Comparison of ENCODE assay signal across 23 cellular contexts in genomic region chr5:16659536-16659935, GRCh38.
"Had no signal": no experiment of that assay in that cellular context is flagged by ENCODE, and none has a peak within 500 bp of the region (broad histone marks: within the 10 kb centered on the region; RNA-seq: fewer than 3 reads in every experiment).

No MANE protein-coding gene starts in this region.

- H3K27ac ChIP-seq: brain microvascular endothelial cell, Peyer's patch, RWPE1, SJSA1 had no signal

- H3K36me3 Mint-ChIP-seq: activated CD8-positive, alpha-beta memory T cell treated with anti-CD3 and anti-CD28 coated beads, Interleukin-2, amount 10 ng/mL, durations not matched to agents 7 days and 5 days had no signal

- H3K9me3 Mint-ChIP-seq: activated B cell treated with CpG ODN at 0.5 μM for 24 hours; activated T-cell treated with anti-CD3 and anti-CD28 coated beads, Interleukin-2, amount 50 U/mL, for 24 hours; activated T-helper 1 cell treated with anti-CD3 and anti-CD28 coated beads, Interleukin-12 subunit alpha, Interleukin-12 subunit beta, Interleukin-2, Interleukin-4 antibody, amounts not matched to agents 30 ng/mL and 10 ng/mL and 1 ng/mL, durations not matched to agents 14 hours and 24 hours and 36 hours had no signal

- H3K36me3 ChIP-seq: Peyer's patch had no signal

- H3K4me1 Mint-ChIP-seq: activated B cell treated with CpG ODN at 0.5 μM for 24 hours; activated CD8-positive, alpha-beta memory T cell treated with anti-CD3 and anti-CD28 coated beads, Interleukin-2, amount 10 ng/mL, durations not matched to agents 7 days and 5 days had no signal

- DNase-seq: activated B cell treated with CpG ODN at 0.5 μM for 24 hours; activated CD4-positive, alpha-beta T cell treated with anti-CD3 and anti-CD28 coated beads for 1 hour; activated CD4-positive, alpha-beta T cell treated with anti-CD3 and anti-CD28 coated beads, Interleukin-2, amount 10 ng/mL, durations not matched to agents 24 days and 14 days; activated CD4-positive, alpha-beta T cell treated with anti-CD3 and anti-CD28 coated beads, Interleukin-2, amount 50 U/mL, for 48 hours; activated CD8-positive, alpha-beta memory T cell treated with anti-CD3 and anti-CD28 coated beads, Interleukin-2, amount 10 ng/mL, durations not matched to agents 7 days and 5 days; activated effector memory CD4-positive, alpha-beta T cell treated with Interleukin-2 at 50 U/mL for 16 hours; activated naive CD4-positive, alpha-beta T cell; activated T-cell treated with anti-CD3 and anti-CD28 coated beads, Interleukin-2, amount 50 U/mL, for 24 hours; brain microvascular endothelial cell; MM.1S; NCI-H1105; NCI-H1436; NCI-H1694 treated with DMSO at 0.1 percent for 48 hours; NCI-H2029 treated with DMSO at 0.1 percent for 48 hours; NCI-H446; NCI-H524; Peyer's patch; SHP77 had no signal

- H3K27me3 ChIP-seq: brain microvascular endothelial cell, Peyer's patch had no signal

- H3K9me3 ChIP-seq: Peyer's patch, SJSA1 had no signal

- H3K4me1 ChIP-seq: Peyer's patch, SJSA1 had no signal

- H3K27ac Mint-ChIP-seq: activated B cell treated with CpG ODN at 0.5 μM for 24 hours; activated CD4-positive, alpha-beta T cell treated with anti-CD3 and anti-CD28 coated beads, Interleukin-2, amount 10 ng/mL, durations not matched to agents 24 days and 14 days; activated CD8-positive, alpha-beta memory T cell treated with anti-CD3 and anti-CD28 coated beads, Interleukin-2, amount 10 ng/mL, durations not matched to agents 7 days and 5 days; activated naive CD4-positive, alpha-beta T cell treated with anti-CD3 and anti-CD28 coated beads, Interleukin-2, amount 50 U/mL, for 72 hours; activated T-cell treated with anti-CD3 and anti-CD28 coated beads, Interleukin-2, amount 50 U/mL, for 24 hours; activated T-helper 1 cell treated with anti-CD3 and anti-CD28 coated beads, Interleukin-12 subunit alpha, Interleukin-12 subunit beta, Interleukin-2, Interleukin-4 antibody, amounts not matched to agents 30 ng/mL and 10 ng/mL and 1 ng/mL, durations not matched to agents 14 hours and 24 hours and 36 hours; T-helper 1 cell treated with Interleukin-12 subunit alpha and Interleukin-12 subunit beta and Interleukin-4 antibody, amounts not matched to agents 30 μg/mL and 1 μg/mL, for 36 hours had no signal

- H3K4me3 ChIP-seq: Peyer's patch, SJSA1 had no signal

- H3K4me3 Mint-ChIP-seq: activated B cell treated with CpG ODN at 0.5 μM for 24 hours; activated CD4-positive, alpha-beta T cell treated with anti-CD3 and anti-CD28 coated beads, Interleukin-2, amount 10 ng/mL, durations not matched to agents 24 days and 14 days; activated CD8-positive, alpha-beta memory T cell treated with anti-CD3 and anti-CD28 coated beads, Interleukin-2, amount 10 ng/mL, durations not matched to agents 7 days and 5 days; activated T-cell treated with anti-CD3 and anti-CD28 coated beads, Interleukin-2, amount 50 U/mL, for 24 hours; activated T-helper 1 cell treated with anti-CD3 and anti-CD28 coated beads, Interleukin-12 subunit alpha, Interleukin-12 subunit beta, Interleukin-2, Interleukin-4 antibody, amounts not matched to agents 30 ng/mL and 10 ng/mL and 1 ng/mL, durations not matched to agents 14 hours and 24 hours and 36 hours; T-helper 1 cell treated with Interleukin-12 subunit alpha and Interleukin-12 subunit beta and Interleukin-4 antibody, amounts not matched to agents 30 μg/mL and 1 μg/mL, for 36 hours had no signal

- H3K27me3 Mint-ChIP-seq: activated CD4-positive, alpha-beta T cell treated with anti-CD3 and anti-CD28 coated beads, Interleukin-2, amount 10 ng/mL, durations not matched to agents 24 days and 14 days; activated CD8-positive, alpha-beta memory T cell treated with anti-CD3 and anti-CD28 coated beads, Interleukin-2, amount 10 ng/mL, durations not matched to agents 7 days and 5 days; activated T-cell treated with anti-CD3 and anti-CD28 coated beads, Interleukin-2, amount 50 U/mL, for 24 hours had no signal
